In the genomic region with DNA sequence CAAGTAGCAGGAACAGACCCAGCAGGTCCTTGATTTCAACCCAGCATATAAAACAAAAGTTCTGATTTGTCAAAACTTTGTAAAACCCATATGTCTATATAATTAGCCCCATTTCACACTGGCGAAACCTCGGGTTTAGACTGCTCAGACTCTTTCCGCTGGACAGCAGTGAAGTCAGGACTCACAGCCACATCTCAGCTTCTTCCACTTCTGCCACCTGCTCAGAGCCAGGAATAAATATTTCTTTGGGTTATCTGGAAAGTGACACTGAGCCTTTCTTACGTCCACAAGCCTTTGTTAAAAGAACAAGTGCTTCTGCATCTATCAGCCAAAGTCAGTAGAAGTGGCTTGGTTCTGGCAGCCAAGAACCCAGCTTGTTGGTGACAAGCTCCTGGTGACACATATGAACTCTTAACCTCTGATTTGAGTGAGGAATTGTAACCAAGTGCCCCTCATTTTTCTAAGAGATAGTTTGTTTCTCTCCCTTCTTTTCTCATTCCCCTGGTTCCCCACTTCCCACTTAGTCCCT, we compare ENCODE assay signal across 21 cellular contexts.
"Had no signal": no experiment of that assay in that cellular context is flagged by ENCODE, and none has a peak within 500 bp of the region (broad histone marks: within the 10 kb centered on the region; RNA-seq: fewer than 3 reads in every experiment).

No MANE protein-coding gene starts in this region.

- H3K36me3 ChIP-seq: SJSA1 had no signal

- H3K4me3 ChIP-seq: K562, SJSA1, SK-N-MC had no signal

- H3K27me3 ChIP-seq: SJSA1 had no signal

- H3K9ac ChIP-seq: KMS-11 had no signal

- DNase-seq: Kasumi-1, MM.1S, NCI-H1048, NCI-H1105, NCI-H1417, NCI-H1436 treated with DMSO at 0.1 percent for 48 hours, NCI-H1694, NCI-H187 treated with DMSO at 0.1 percent for 48 hours, NCI-H2029 treated with DMSO at 0.1 percent for 48 hours, NCI-H2227 treated with DMSO at 0.1 percent for 48 hours, NCI-H524, NCI-H526 treated with DMSO at 0.1 percent for 48 hours, NCI-H748 treated with DMSO at 0.1 percent for 48 hours, SIG-M5, SW 1271 had no signal

- ATAC-seq: K562 had no signal

- H3K9me3 ChIP-seq: SJSA1 had no signal

- H3K4me1 ChIP-seq: SJSA1 had no signal

- H3K27ac ChIP-seq: HL-60, KMS-11, RWPE1, SJSA1, SK-N-MC had no signal

- H3K4me2 ChIP-seq: KMS-11 had no signal
